ENCODE assay signal across 7 cellular contexts in genomic region chr3:15595955-15596354, GRCh38.
"Had no signal": no experiment of that assay in that cellular context is flagged by ENCODE, and none has a peak within 500 bp of the region (broad histone marks: within the 10 kb centered on the region; RNA-seq: fewer than 3 reads in every experiment).

No MANE protein-coding gene starts in this region.

- H3K4me3 Mint-ChIP-seq: HFFc6, IgD-negative memory B cell had no signal

- H3K27ac Mint-ChIP-seq: HFFc6, IgD-negative memory B cell had no signal

- DNase-seq: GM23248, GOT3, H7, HFFc6 had no signal

- H3K27me3 Mint-ChIP-seq: IgD-negative memory B cell had no signal

- H3K9me3 Mint-ChIP-seq: HFFc6, IgD-negative memory B cell had no signal

- ATAC-seq: HCT116, HepG2 had no signal
